In genomic region chr11:67799808-67800207, GRCh38 we compare ENCODE assay signal across 8 cellular contexts.
DNase-seq lines count a peak whose midpoint lies in the region; ATAC-seq, FAIRE-seq and TF ChIP-seq lines count a peak whose summit lies in the region.
"Not testable (repeated sequence)": the region's sequence is repeated elsewhere in the genome, so short reads cannot be mapped to it uniquely, and the experiment has no call there.

No MANE protein-coding gene starts in this region.

- H3K36me3 Mint-ChIP-seq in activated naive CD8-positive, alpha-beta T cell treated with anti-CD3 and anti-CD28 coated beads for 36 hours: not testable (repeated sequence)

- H3K27me3 ChIP-seq in WERI-Rb-1 (ENCODE audit: insufficient read depth, low read depth, severe bottlenecking); endothelial cell of umbilical vein (ENCODE audit: control insufficient read depth in 2 of 2, insufficient read depth in 2 of 2, low read length in 2 of 2); left lung; uterus: not testable (repeated sequence)

- CTCF ChIA-PET in endothelial cell of umbilical vein (lab: Charles Lee): not testable (repeated sequence)

- H3K9me1 ChIP-seq in endothelial cell of umbilical vein (replicated peaks; ENCODE audit: control insufficient read depth, extremely low read depth, insufficient read depth, low read length): not testable (repeated sequence)

- H3K27ac Mint-ChIP-seq in activated naive CD8-positive, alpha-beta T cell treated with anti-CD3 and anti-CD28 coated beads for 36 hours: not testable (repeated sequence)

- H3K79me2 ChIP-seq in endothelial cell of umbilical vein (ENCODE audit: control insufficient read depth, insufficient read depth, low read length): not testable (repeated sequence)

- not testable (repeated sequence) for TF ChIP-seq POLR2A in endothelial cell of umbilical vein (IDR thresholded peaks at IDR 0.05; ENCODE audit: low read depth, low read length); uterus (IDR thresholded peaks at IDR 0.05)

- ATAC-seq in left lung: not testable (repeated sequence)

- H4K20me1 ChIP-seq in endothelial cell of umbilical vein (replicated peaks; ENCODE audit: control insufficient read depth, extremely low read depth, insufficient read depth, low read length): not testable (repeated sequence)

- dilution Hi-C loops in endothelial cell of umbilical vein (cut with MboI; ENCODE audit: extremely low pct_ligation_motif_present, low sequenced_read_pairs): not testable (repeated sequence)

- in situ Hi-C loops in KBM-7 (cut with MboI; ENCODE audit: low pct_unique_long_range_greater_than_20kb, low sequenced_read_pairs): not testable (repeated sequence)

- H3K36me3 ChIP-seq in WERI-Rb-1; endothelial cell of umbilical vein (ENCODE audit: control insufficient read depth in 2 of 2, extremely low read depth in 1 of 2, insufficient read depth in 2 of 2, low read length in 2 of 2); left lung; uterus: not testable (repeated sequence)

- H3K4me3 ChIP-seq in WERI-Rb-1 (ENCODE audit: low read depth, low read length); endothelial cell of umbilical vein (replicated peaks in 1 of 3; ENCODE audit: insufficient read depth in 1 of 3, low read depth in 1 of 3, low read length in 3 of 3); left lung; retinal pigment epithelial cell (ENCODE audit: low read length); uterus: not testable (repeated sequence)

- BruUV-seq in endothelial cell of umbilical vein (replicated peaks; lab: Mats Ljungman, UMichigan): not testable (repeated sequence)

- H2AFZ ChIP-seq in endothelial cell of umbilical vein (ENCODE audit: low read depth, low read length): not testable (repeated sequence)

- POLR2A ChIA-PET in endothelial cell of umbilical vein (lab: Charles Lee): not testable (repeated sequence)

- not testable (repeated sequence) for DNase-seq in D721Med (ENCODE audit: insufficient read length, low spot score); left lung; retinal pigment epithelial cell (ENCODE audit: low read depth); uterus
- DNase-seq in KBM-7 (peak; percentile 11), WERI-Rb-1 (peak; percentile 36), endothelial cell of umbilical vein (ENCODE audit: low read depth, low spot score) (peak; percentile 5)
- peak; percentile 16 for DNase-seq in activated naive CD8-positive, alpha-beta T cell treated with anti-CD3 and anti-CD28 coated beads for 36 hours

- not testable (repeated sequence) for H3K4me3 Mint-ChIP-seq in activated naive CD8-positive, alpha-beta T cell treated with anti-CD3 and anti-CD28 coated beads for 36 hours

- not testable (repeated sequence) for FAIRE-seq in D721Med (lab: Jason Lieb, UNC)
- FAIRE-seq in endothelial cell of umbilical vein (lab: Jason Lieb, UNC): peak; percentile 55

- not testable (repeated sequence) for H3K9ac ChIP-seq in endothelial cell of umbilical vein (replicated peaks; ENCODE audit: extremely low read depth, insufficient read depth, low read length)

- not testable (repeated sequence) for H3K9me3 ChIP-seq in WERI-Rb-1 (ENCODE audit: severe bottlenecking); endothelial cell of umbilical vein (replicated peaks; ENCODE audit: control insufficient read depth, insufficient read depth, low read length); left lung; uterus

- H3K9me3 Mint-ChIP-seq in activated naive CD8-positive, alpha-beta T cell treated with anti-CD3 and anti-CD28 coated beads for 36 hours: not testable (repeated sequence)

- H3K4me2 ChIP-seq in endothelial cell of umbilical vein (ENCODE audit: insufficient read depth, low read length): not testable (repeated sequence)

- H3K27me3 Mint-ChIP-seq in activated naive CD8-positive, alpha-beta T cell treated with anti-CD3 and anti-CD28 coated beads for 36 hours: not testable (repeated sequence)

- TF ChIP-seq CTCF in D721Med (IDR thresholded peaks at IDR 0.05; ENCODE audit: insufficient read depth, missing control alignments) (peak; percentile 23), WERI-Rb-1 (IDR thresholded peaks at IDR 0.05; ENCODE audit: low read depth, low read length) (0 out of 2 replicates have a peak, but pooled peaks have one; percentile 29), endothelial cell of umbilical vein (IDR thresholded peaks at IDR 0.05; ENCODE audit: extremely low read depth in 1 of 2, insufficient read depth in 1 of 2, low read depth in 1 of 2, low read length in 2 of 2) (peak; percentile 32 to 35), left lung (IDR thresholded peaks at IDR 0.05) (peak; percentile 33 to 50), retinal pigment epithelial cell (conservative IDR thresholded peaks at IDR 0.05; ENCODE audit: low read depth, low read length) (peak; percentile 33), uterus (IDR thresholded peaks at IDR 0.05) (peak; percentile 10 to 32 (median 17))

- intact Hi-C loops in endothelial cell of umbilical vein (cut with micrococcal nuclease); left lung (cut with DNase I); uterus (cut with DNase I; ENCODE audit: low total_unique reads): not testable (repeated sequence)

- H3K4me1 Mint-ChIP-seq in activated naive CD8-positive, alpha-beta T cell treated with anti-CD3 and anti-CD28 coated beads for 36 hours: peaks cover 17% of the 10 kb centered on the region

- H3K27ac ChIP-seq in WERI-Rb-1; endothelial cell of umbilical vein (ENCODE audit: insufficient read depth, low read depth, low read length); left lung; uterus: not testable (repeated sequence)

- H3K4me1 ChIP-seq in endothelial cell of umbilical vein (ENCODE audit: control insufficient read depth, extremely low read depth, insufficient read depth, low read length); left lung; uterus: not testable (repeated sequence)
